ENCODE assay signal across 7 cellular contexts in the genomic region with DNA sequence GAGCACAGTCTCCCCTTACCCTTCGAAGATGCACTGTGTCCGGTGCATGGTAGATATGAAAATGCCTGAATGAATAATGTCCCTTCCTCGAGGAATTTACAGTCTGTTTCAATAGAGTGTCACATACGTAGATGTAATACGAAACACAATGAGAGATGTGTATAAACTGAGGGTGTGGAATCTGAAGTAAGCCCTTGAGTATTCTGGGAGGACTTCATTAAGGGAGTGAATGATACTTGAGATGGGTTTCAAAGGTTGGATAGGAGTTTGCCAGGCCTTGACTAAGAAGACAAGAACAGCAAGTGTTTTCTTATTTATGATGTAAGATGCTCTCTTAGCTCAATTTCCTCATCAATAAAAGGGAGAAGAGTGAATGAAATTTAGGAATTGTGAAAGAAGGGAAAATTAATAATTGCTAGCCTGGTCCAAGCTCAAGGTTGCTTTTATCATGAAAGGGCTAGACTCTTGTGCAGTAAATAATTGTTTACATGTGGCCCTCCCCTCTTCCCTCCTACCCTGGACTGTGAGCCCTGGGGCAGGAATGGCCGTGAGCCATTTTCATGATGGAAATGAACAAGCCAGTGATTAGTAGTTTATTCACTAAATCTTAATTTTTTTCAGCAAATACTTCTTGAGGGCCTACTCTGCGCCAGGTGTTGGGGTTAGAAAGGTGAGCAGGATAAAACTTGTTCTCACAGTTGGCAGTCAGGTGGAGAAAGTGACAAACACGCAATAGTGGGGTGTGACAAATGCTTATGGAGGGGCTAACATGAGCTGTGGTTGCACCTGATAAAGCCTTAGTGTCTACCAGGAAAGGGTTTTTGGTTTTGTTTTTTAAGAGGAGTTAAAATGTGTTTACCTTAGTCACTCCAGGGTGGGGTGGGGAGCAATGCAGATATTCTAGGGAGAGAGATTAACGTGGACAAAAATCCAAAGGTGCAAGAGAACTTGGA. TPM values are rescaled to one million over a fixed set of nuclear protein-coding genes. Genes with fewer than 3 reads are reported as not detected.
DNase-seq lines count a peak whose midpoint lies in the region; ATAC-seq and TF ChIP-seq lines count a peak whose summit lies in the region.
"Had no signal": no experiment of that assay in that cellular context is flagged by ENCODE, and none has a peak within 500 bp of the region (broad histone marks: within the 10 kb centered on the region; RNA-seq: fewer than 3 reads in every experiment).

No MANE protein-coding gene starts in this region.

- no peak for DNase-seq in CD8-positive, alpha-beta memory T cell
- DNase-seq in kidney epithelial cell (ENCODE audit: low read depth) (no peak), NCI-H524 (lab: John Stamatoyannopoulos, UW) (no peak), prostate gland (ENCODE audit: low spot score) (no peak)
- DNase-seq: activated effector memory CD4-positive, alpha-beta T cell treated with Interleukin-2 at 50 U/mL for 16 hours had no signal

- intact Hi-C loops in prostate gland (cut with DNase I): no loop called here

- no peaks in the 10 kb centered on the region for H3K9me3 Mint-ChIP-seq in CD8-positive, alpha-beta memory T cell

- peaks cover 39% of the 10 kb centered on the region for H3K4me1 ChIP-seq in CD8-positive, alpha-beta memory T cell (ENCODE audit: insufficient read depth, low read length)
- peaks cover 2% of the 10 kb centered on the region for H3K4me1 ChIP-seq in prostate gland (replicated peaks)

- no peak overlapping the region for H2AFZ ChIP-seq in SU-DHL-6 (ENCODE audit: low read depth, low read length, severe bottlenecking)

- H3K4me1 Mint-ChIP-seq in CD8-positive, alpha-beta memory T cell: peaks cover 42 to 57% (median 48%) of the 10 kb centered on the region in 3 donors

- peak overlapping the region; percentile 94 to 99 (median 98) for H3K27ac Mint-ChIP-seq in CD8-positive, alpha-beta memory T cell

- ATAC-seq in GM21528 (IDR thresholded peaks at IDR 0.05; ENCODE audit: low FRiP score, unreplicated experiment): no peak

- peaks cover 63% of the 10 kb centered on the region for H3K79me2 ChIP-seq in SU-DHL-6 (ENCODE audit: insufficient read depth, low read length)

- H3F3A ChIP-seq in SU-DHL-6 (ENCODE audit: insufficient read depth): peaks cover 4% of the 10 kb centered on the region; the same call in 1 of the 2 replicates

- H3K36me3 Mint-ChIP-seq in CD8-positive, alpha-beta memory T cell: peaks cover 0 to 39% (median 5%) of the 10 kb centered on the region in 3 donors

- H3K9me2 ChIP-seq in SU-DHL-6 (replicated peaks; ENCODE audit: insufficient read depth, low read length): no peaks in the 10 kb centered on the region

- H3K27me3 Mint-ChIP-seq in CD8-positive, alpha-beta memory T cell: peaks cover 0 to 3% of the 10 kb centered on the region in 2 donors

- no peaks in the 10 kb centered on the region for H3K27me3 ChIP-seq in CD8-positive, alpha-beta memory T cell (ENCODE audit: insufficient read depth, low read length, poor library complexity, severe bottlenecking)
- no peaks in the 10 kb centered on the region for H3K27me3 ChIP-seq in SU-DHL-6 (ENCODE audit: low read length)
- H3K27me3 ChIP-seq in kidney epithelial cell (ENCODE audit: control insufficient read depth, insufficient read depth, low read length): no peaks in the 10 kb centered on the region
- H3K27me3 ChIP-seq in prostate gland (replicated peaks; ENCODE audit: insufficient read depth): no peaks in the 10 kb centered on the region

- no peak for TF ChIP-seq POLR2A in prostate gland (IDR thresholded peaks at IDR 0.05)

- H3K9me3 ChIP-seq in CD8-positive, alpha-beta memory T cell (ENCODE audit: low read length): no peaks in the 10 kb centered on the region
- H3K9me3 ChIP-seq in SU-DHL-6 (ENCODE audit: insufficient read depth, low read length): no peaks in the 10 kb centered on the region
- H3K9me3 ChIP-seq in prostate gland: no peaks in the 10 kb centered on the region

- H3K27ac ChIP-seq in CD8-positive, alpha-beta memory T cell (ENCODE audit: low read depth, low read length): peak overlapping the region; percentile 84
- H3K27ac ChIP-seq in SU-DHL-6 (ENCODE audit: low read depth, low read length) (0 out of 2 replicates have a peak overlapping the region, but pooled peaks have one; percentile 74), prostate gland (no peak overlapping the region)

- POLR2A ChIA-PET in CD8-positive, alpha-beta memory T cell (lab: Charles Lee): interaction anchor here (0.6 to 3.3 kb wide), 4 partner anchors 15 to 141 kb away, joined by 4 to 59 read pairs (median 35); partner anchors contain the start of genes MAZ and PAGR1

- WGBS in prostate gland: 60% methylated on average over 9 of the region's 9 CpGs

- CTCF ChIA-PET in CD8-positive, alpha-beta memory T cell (lab: Charles Lee): interaction anchor here (1.2 to 4.7 kb wide), 5 partner anchors 9 to 91 kb away, joined by 3 to 51 read pairs (median 24); no protein-coding TSS in a partner anchor

- H3K9ac ChIP-seq in SU-DHL-6 (ENCODE audit: low read length): peak overlapping the region; percentile 99

- peak overlapping the region; percentile 95 for H3K4me2 ChIP-seq in SU-DHL-6 (ENCODE audit: low read depth, low read length, poor library complexity, severe bottlenecking)

- peak overlapping the region; percentile 94 to 99 (median 99) for H3K4me3 Mint-ChIP-seq in CD8-positive, alpha-beta memory T cell

- no peak for TF ChIP-seq CTCF in SU-DHL-6 (IDR thresholded peaks at IDR 0.05; ENCODE audit: insufficient read depth, low read length, poor library complexity, severe bottlenecking)
- no peak for TF ChIP-seq CTCF in kidney epithelial cell (IDR thresholded peaks at IDR 0.05; ENCODE audit: insufficient read depth, low read length, poor library complexity, severe bottlenecking)
- no peak for TF ChIP-seq CTCF in prostate gland (IDR thresholded peaks at IDR 0.05)

- H4K20me1 ChIP-seq in SU-DHL-6 (ENCODE audit: low read depth, low read length): peaks cover 7% of the 10 kb centered on the region; the same call in 1 of the 2 replicates

- H3K36me3 ChIP-seq in CD8-positive, alpha-beta memory T cell (ENCODE audit: insufficient read depth, low read length): peaks cover 14% of the 10 kb centered on the region
- peaks cover 7% of the 10 kb centered on the region; the same call in 1 of the 2 replicates for H3K36me3 ChIP-seq in SU-DHL-6 (ENCODE audit: low read length)
- H3K36me3 ChIP-seq in kidney epithelial cell (ENCODE audit: control insufficient read depth, insufficient read depth, low read length): peaks cover 2% of the 10 kb centered on the region
- H3K36me3 ChIP-seq in prostate gland: no peaks in the 10 kb centered on the region

- peak overlapping the region; percentile 95 for H3K4me3 ChIP-seq in CD8-positive, alpha-beta memory T cell (ENCODE audit: low read length)
- H3K4me3 ChIP-seq in SU-DHL-6 (ENCODE audit: insufficient read depth, low read length, poor library complexity, severe bottlenecking) (peak overlapping the region; percentile 88), kidney epithelial cell (ENCODE audit: low read depth, low read length) (peak overlapping the region; percentile 91), prostate gland (peak overlapping the region in 1 of 2 donors; percentile 91)

RNA-seq across cellular contexts. Expression of gene KIF22, which starts 1.6 kb away (rescaled TPM):
- total RNA-seq in CD8-positive, alpha-beta memory T cell: 100 to 1,000 TPM; 118 to 131 TPM
- polyA plus RNA-seq in CD8-positive, alpha-beta memory T cell: 61.2 TPM
- 24.2 and 27.5 TPM in 2 replicates for total RNA-seq in kidney epithelial cell
- total RNA-seq in prostate gland: 10 to 100 TPM; 58.5 to 89.6 TPM

RNA-seq across cellular contexts. Expression of gene ZG16, which starts 14.1 kb away (rescaled TPM):
- total RNA-seq in CD8-positive, alpha-beta memory T cell: not detected
- polyA plus RNA-seq in CD8-positive, alpha-beta memory T cell: not detected
- total RNA-seq in kidney epithelial cell: not detected in 2 replicates
- not detected for total RNA-seq in prostate gland

RNA-seq across cellular contexts. Expression of gene MAZ, which starts 14.2 kb away (rescaled TPM):
- 100 to 1,000 TPM; 455 to 478 TPM for total RNA-seq in CD8-positive, alpha-beta memory T cell
- polyA plus RNA-seq in CD8-positive, alpha-beta memory T cell: 85.7 TPM
- 164 and 200 TPM in 2 replicates for total RNA-seq in kidney epithelial cell
- total RNA-seq in prostate gland: 100 to 1,000 TPM; 180 to 188 TPM

RNA-seq across cellular contexts. Expression of gene PRRT2, which starts 19.9 kb away (rescaled TPM):
- 1 to 10 TPM; 1.2 to 1.3 TPM for total RNA-seq in CD8-positive, alpha-beta memory T cell
- polyA plus RNA-seq in CD8-positive, alpha-beta memory T cell: 0.18 TPM
- 0.27 and 0.29 TPM in 2 replicates for total RNA-seq in kidney epithelial cell
- total RNA-seq in prostate gland: 10 to 100 TPM in 1 of 2 donors, 1 to 10 TPM in 1; 6.6 to 19.2 TPM

RNA-seq across cellular contexts. Expression of gene PAGR1, which starts 23.8 kb away (rescaled TPM):
- 10 to 100 TPM; 41.9 to 44.3 TPM for total RNA-seq in CD8-positive, alpha-beta memory T cell
- polyA plus RNA-seq in CD8-positive, alpha-beta memory T cell: 53.1 TPM
- total RNA-seq in kidney epithelial cell (40.1 and 53.9 TPM in 2 replicates), prostate gland (10 to 100 TPM; 64.3 to 64.4 TPM)

Comparison
In these comparisons a context has a peak if more than half of its experiments do, and no peak if none do; other contexts are left out.
1. H3K27ac ChIP-seq: peak in CD8-positive, alpha-beta memory T cell (single experiment) and SU-DHL-6 (single experiment); none in prostate gland (0 of 2).